Comparison of ENCODE assay signal across 2 cellular contexts in the genomic region with DNA sequence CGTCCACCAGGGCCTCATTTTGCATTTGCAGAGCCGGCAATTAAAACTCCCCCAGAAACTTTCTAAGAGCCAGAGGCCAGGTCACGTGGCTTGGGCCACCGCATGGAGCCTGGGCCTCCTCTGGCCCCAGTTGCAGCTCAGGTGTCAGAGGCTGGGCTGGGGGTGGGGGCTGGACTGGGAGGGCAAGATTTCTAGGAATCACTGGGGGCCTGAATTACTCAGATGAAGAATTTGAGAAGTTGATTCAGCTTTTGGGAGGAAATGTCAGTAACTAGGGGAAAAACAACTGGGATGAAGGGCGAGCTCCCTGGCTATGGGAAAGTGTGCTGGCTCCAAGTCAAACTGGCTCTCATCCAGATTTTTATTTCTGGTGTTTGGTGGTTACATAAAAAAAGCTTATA.
TF ChIP-seq lines count a peak whose summit lies in the region.

No MANE protein-coding gene starts in this region.

TF ChIP-seq in HEK293, 187 proteins besides CTCF, POLR2A, EP300 and RAD21:
- TF ChIP-seq, protein P1, sequence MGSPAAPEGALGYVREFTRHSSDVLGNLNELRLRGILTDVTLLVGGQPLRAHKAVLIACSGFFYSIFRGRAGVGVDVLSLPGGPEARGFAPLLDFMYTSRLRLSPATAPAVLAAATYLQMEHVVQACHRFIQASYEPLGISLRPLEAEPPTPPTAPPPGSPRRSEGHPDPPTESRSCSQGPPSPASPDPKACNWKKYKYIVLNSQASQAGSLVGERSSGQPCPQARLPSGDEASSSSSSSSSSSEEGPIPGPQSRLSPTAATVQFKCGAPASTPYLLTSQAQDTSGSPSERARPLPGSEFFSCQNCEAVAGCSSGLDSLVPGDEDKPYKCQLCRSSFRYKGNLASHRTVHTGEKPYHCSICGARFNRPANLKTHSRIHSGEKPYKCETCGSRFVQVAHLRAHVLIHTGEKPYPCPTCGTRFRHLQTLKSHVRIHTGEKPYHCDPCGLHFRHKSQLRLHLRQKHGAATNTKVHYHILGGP (tag by site-specific recombination; IDR thresholded peaks at IDR 0.05), result peak; percentile 82
- TF ChIP-seq ZNF239 (tag by site-specific recombination; IDR thresholded peaks at IDR 0.05), result no peak

TF ChIP-seq in K562, 482 proteins besides CTCF, POLR2A, EP300 and RAD21:
- TF ChIP-seq, protein P2, sequence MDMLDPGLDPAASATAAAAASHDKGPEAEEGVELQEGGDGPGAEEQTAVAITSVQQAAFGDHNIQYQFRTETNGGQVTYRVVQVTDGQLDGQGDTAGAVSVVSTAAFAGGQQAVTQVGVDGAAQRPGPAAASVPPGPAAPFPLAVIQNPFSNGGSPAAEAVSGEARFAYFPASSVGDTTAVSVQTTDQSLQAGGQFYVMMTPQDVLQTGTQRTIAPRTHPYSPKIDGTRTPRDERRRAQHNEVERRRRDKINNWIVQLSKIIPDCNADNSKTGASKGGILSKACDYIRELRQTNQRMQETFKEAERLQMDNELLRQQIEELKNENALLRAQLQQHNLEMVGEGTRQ (CRISPR knock-in tag; IDR thresholded peaks at IDR 0.05), result peak; percentile 74
- TF ChIP-seq TOE1 (IDR thresholded peaks at IDR 0.05; ENCODE audit: borderline replicate concordance) (peak; percentile 34; the same call in 1 of the 2 replicates), TOE1 (CRISPR knock-in tag; IDR thresholded peaks at IDR 0.05; ENCODE audit: borderline replicate concordance, low read depth) (no peak), CBFA2T2 (conservative IDR thresholded peaks at IDR 0.05) (0 out of 2 replicates have a peak, but pooled peaks have one; percentile 19), PRDM10 (IDR thresholded peaks at IDR 0.05; ENCODE audit: partially characterized antibody) (no peak), NFIC (IDR thresholded peaks at IDR 0.05) (peak; percentile 50; the same call in 1 of the 2 replicates), MAX (CRISPR knock-in tag; IDR thresholded peaks at IDR 0.05) (peak; percentile 59), RAD51 (IDR thresholded peaks at IDR 0.05; ENCODE audit: borderline replicate concordance, low read depth) (peak; percentile 84), SETDB1 (IDR thresholded peaks at IDR 0.05; ENCODE audit: low read length) (no peak), E2F6 (IDR thresholded peaks at IDR 0.05; ENCODE audit: borderline replicate concordance in 1 of 2, extremely low read depth in 1 of 2, insufficient read depth in 1 of 2, insufficient read length in 1 of 2, low read depth in 1 of 2, low read length in 1 of 2, poor library complexity in 1 of 2, severe bottlenecking in 1 of 2) (peak in 1 of 2 experiments; percentile 49), ZNF75A (CRISPR knock-in tag; IDR thresholded peaks at IDR 0.05) (no peak)
- TF ChIP-seq, protein P3, sequence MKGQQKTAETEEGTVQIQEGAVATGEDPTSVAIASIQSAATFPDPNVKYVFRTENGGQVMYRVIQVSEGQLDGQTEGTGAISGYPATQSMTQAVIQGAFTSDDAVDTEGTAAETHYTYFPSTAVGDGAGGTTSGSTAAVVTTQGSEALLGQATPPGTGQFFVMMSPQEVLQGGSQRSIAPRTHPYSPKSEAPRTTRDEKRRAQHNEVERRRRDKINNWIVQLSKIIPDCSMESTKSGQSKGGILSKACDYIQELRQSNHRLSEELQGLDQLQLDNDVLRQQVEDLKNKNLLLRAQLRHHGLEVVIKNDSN (CRISPR knock-in tag; IDR thresholded peaks at IDR 0.05), result peak; percentile 58
- TF ChIP-seq, protein P4, sequence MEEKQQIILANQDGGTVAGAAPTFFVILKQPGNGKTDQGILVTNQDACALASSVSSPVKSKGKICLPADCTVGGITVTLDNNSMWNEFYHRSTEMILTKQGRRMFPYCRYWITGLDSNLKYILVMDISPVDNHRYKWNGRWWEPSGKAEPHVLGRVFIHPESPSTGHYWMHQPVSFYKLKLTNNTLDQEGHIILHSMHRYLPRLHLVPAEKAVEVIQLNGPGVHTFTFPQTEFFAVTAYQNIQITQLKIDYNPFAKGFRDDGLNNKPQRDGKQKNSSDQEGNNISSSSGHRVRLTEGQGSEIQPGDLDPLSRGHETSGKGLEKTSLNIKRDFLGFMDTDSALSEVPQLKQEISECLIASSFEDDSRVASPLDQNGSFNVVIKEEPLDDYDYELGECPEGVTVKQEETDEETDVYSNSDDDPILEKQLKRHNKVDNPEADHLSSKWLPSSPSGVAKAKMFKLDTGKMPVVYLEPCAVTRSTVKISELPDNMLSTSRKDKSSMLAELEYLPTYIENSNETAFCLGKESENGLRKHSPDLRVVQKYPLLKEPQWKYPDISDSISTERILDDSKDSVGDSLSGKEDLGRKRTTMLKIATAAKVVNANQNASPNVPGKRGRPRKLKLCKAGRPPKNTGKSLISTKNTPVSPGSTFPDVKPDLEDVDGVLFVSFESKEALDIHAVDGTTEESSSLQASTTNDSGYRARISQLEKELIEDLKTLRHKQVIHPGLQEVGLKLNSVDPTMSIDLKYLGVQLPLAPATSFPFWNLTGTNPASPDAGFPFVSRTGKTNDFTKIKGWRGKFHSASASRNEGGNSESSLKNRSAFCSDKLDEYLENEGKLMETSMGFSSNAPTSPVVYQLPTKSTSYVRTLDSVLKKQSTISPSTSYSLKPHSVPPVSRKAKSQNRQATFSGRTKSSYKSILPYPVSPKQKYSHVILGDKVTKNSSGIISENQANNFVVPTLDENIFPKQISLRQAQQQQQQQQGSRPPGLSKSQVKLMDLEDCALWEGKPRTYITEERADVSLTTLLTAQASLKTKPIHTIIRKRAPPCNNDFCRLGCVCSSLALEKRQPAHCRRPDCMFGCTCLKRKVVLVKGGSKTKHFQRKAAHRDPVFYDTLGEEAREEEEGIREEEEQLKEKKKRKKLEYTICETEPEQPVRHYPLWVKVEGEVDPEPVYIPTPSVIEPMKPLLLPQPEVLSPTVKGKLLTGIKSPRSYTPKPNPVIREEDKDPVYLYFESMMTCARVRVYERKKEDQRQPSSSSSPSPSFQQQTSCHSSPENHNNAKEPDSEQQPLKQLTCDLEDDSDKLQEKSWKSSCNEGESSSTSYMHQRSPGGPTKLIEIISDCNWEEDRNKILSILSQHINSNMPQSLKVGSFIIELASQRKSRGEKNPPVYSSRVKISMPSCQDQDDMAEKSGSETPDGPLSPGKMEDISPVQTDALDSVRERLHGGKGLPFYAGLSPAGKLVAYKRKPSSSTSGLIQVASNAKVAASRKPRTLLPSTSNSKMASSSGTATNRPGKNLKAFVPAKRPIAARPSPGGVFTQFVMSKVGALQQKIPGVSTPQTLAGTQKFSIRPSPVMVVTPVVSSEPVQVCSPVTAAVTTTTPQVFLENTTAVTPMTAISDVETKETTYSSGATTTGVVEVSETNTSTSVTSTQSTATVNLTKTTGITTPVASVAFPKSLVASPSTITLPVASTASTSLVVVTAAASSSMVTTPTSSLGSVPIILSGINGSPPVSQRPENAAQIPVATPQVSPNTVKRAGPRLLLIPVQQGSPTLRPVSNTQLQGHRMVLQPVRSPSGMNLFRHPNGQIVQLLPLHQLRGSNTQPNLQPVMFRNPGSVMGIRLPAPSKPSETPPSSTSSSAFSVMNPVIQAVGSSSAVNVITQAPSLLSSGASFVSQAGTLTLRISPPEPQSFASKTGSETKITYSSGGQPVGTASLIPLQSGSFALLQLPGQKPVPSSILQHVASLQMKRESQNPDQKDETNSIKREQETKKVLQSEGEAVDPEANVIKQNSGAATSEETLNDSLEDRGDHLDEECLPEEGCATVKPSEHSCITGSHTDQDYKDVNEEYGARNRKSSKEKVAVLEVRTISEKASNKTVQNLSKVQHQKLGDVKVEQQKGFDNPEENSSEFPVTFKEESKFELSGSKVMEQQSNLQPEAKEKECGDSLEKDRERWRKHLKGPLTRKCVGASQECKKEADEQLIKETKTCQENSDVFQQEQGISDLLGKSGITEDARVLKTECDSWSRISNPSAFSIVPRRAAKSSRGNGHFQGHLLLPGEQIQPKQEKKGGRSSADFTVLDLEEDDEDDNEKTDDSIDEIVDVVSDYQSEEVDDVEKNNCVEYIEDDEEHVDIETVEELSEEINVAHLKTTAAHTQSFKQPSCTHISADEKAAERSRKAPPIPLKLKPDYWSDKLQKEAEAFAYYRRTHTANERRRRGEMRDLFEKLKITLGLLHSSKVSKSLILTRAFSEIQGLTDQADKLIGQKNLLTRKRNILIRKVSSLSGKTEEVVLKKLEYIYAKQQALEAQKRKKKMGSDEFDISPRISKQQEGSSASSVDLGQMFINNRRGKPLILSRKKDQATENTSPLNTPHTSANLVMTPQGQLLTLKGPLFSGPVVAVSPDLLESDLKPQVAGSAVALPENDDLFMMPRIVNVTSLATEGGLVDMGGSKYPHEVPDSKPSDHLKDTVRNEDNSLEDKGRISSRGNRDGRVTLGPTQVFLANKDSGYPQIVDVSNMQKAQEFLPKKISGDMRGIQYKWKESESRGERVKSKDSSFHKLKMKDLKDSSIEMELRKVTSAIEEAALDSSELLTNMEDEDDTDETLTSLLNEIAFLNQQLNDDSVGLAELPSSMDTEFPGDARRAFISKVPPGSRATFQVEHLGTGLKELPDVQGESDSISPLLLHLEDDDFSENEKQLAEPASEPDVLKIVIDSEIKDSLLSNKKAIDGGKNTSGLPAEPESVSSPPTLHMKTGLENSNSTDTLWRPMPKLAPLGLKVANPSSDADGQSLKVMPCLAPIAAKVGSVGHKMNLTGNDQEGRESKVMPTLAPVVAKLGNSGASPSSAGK (IDR thresholded peaks at IDR 0.05), result peak; percentile 30; the same call in 1 of the 2 replicates
